Comparison of ENCODE assay signal across 8 cellular contexts in genomic region chr20:25389858-25390537, GRCh38. TPM values are rescaled to one million over a fixed set of nuclear protein-coding genes. Genes with fewer than 3 reads are reported as not detected.
DNase-seq lines count a peak whose midpoint lies in the region; ATAC-seq and TF ChIP-seq lines count a peak whose summit lies in the region.

No MANE protein-coding gene starts in this region.

- H3K4me3 Mint-ChIP-seq in activated T-helper 1 cell treated with anti-CD3 and anti-CD28 coated beads, Interleukin-12 subunit alpha, Interleukin-12 subunit beta, Interleukin-2, Interleukin-4 antibody, amounts not matched to agents 30 ng/mL and 10 ng/mL and 1 ng/mL, durations not matched to agents 14 hours and 24 hours and 36 hours, result peak overlapping the region; percentile 90

- no peak overlapping the region for H4K8ac ChIP-seq in neuronal stem cell (ENCODE audit: low read depth, low read length)

- DNase-seq in NCI-H2171 (lab: John Stamatoyannopoulos, UW) (peak; percentile 15), NCI-H2171 treated with DMSO at 0.1 percent for 48 hours (lab: John Stamatoyannopoulos, UW) (no peak), NCI-H2196 treated with DMSO at 0.1 percent for 48 hours (lab: John Stamatoyannopoulos, UW; ENCODE audit: unreplicated experiment) (peak; percentile 40), fibroblast of pulmonary artery (ENCODE audit: low read depth) (no peak), neuronal stem cell (ENCODE audit: low spot score) (peak; percentile 56)
- no peak for DNase-seq in activated T-helper 1 cell treated with anti-CD3 and anti-CD28 coated beads, Interleukin-12 subunit alpha, Interleukin-12 subunit beta, Interleukin-2, Interleukin-4 antibody, amounts not matched to agents 30 ng/mL and 10 ng/mL and 1 ng/mL, durations not matched to agents 14 hours and 24 hours and 36 hours (ENCODE audit: low spot score)

- no peaks in the 10 kb centered on the region for H3K27me3 ChIP-seq in neuronal stem cell (ENCODE audit: control insufficient read depth in 3 of 3, insufficient read depth in 3 of 3, low read depth in 1 of 3, low read length in 3 of 3)

- peak overlapping the region; percentile 22 for H2BK120ac ChIP-seq in neuronal stem cell (ENCODE audit: low read depth, low read length)

- peaks cover 0 to 5% of the 10 kb centered on the region in 2 donors for H3K9me3 ChIP-seq in neuronal stem cell (replicated peaks in 1 of 2; ENCODE audit: control insufficient read depth in 2 of 2, insufficient read depth in 1 of 2, low read depth in 1 of 2, low read length in 2 of 2)

- H3K9me3 Mint-ChIP-seq in activated T-helper 1 cell treated with anti-CD3 and anti-CD28 coated beads, Interleukin-12 subunit alpha, Interleukin-12 subunit beta, Interleukin-2, Interleukin-4 antibody, amounts not matched to agents 30 ng/mL and 10 ng/mL and 1 ng/mL, durations not matched to agents 14 hours and 24 hours and 36 hours, result no peaks in the 10 kb centered on the region

- peaks cover 5% of the 10 kb centered on the region for H3K79me1 ChIP-seq in neuronal stem cell (ENCODE audit: low read depth, low read length)

- no peak for TF ChIP-seq CTCF in fibroblast of pulmonary artery (IDR thresholded peaks at IDR 0.05; ENCODE audit: low read length, missing control alignments)

- peaks cover 3 to 19% of the 10 kb centered on the region in 2 donors for H3K36me3 ChIP-seq in neuronal stem cell (replicated peaks in 1 of 2; ENCODE audit: control insufficient read depth in 2 of 2, insufficient read depth in 2 of 2, low read length in 2 of 2)

- peak overlapping the region; percentile 94 for H3K27ac ChIP-seq in neuronal stem cell (replicated peaks; ENCODE audit: low read length)

- H3K4me3 ChIP-seq in fibroblast of pulmonary artery (replicated peaks; ENCODE audit: low read depth, low read length), result peak overlapping the region; percentile 77
- peak overlapping the region; percentile 86 to 100 for H3K4me3 ChIP-seq in neuronal stem cell (ENCODE audit: low read length in 2 of 2)

- H3K9ac ChIP-seq in neuronal stem cell (ENCODE audit: low read depth, low read length, poor library complexity), result peak overlapping the region; percentile 97

- H3K4me2 ChIP-seq in neuronal stem cell (ENCODE audit: insufficient read depth, low read length, poor library complexity, severe bottlenecking), result peak overlapping the region; percentile 91

- peak overlapping the region; percentile 70 for H3K27ac Mint-ChIP-seq in activated T-helper 1 cell treated with anti-CD3 and anti-CD28 coated beads, Interleukin-12 subunit alpha, Interleukin-12 subunit beta, Interleukin-2, Interleukin-4 antibody, amounts not matched to agents 30 ng/mL and 10 ng/mL and 1 ng/mL, durations not matched to agents 14 hours and 24 hours and 36 hours

- H2BK12ac ChIP-seq in neuronal stem cell (ENCODE audit: low read length), result peak overlapping the region; percentile 58

- intact Hi-C loops in activated T-helper 1 cell treated with anti-CD3 and anti-CD28 coated beads, Interleukin-12 subunit alpha, Interleukin-12 subunit beta, Interleukin-2, Interleukin-4 antibody, amounts not matched to agents 30 ng/mL and 10 ng/mL and 1 ng/mL, durations not matched to agents 14 hours and 24 hours and 36 hours (cut with micrococcal nuclease), result loop anchor here (1.0 to 5.0 kb wide), 10 partner anchors 9 to 443 kb away; partner anchors contain the start of genes ACSS1, CST7, ENTPD6 and GINS1

- ATAC-seq in HG02870 (IDR thresholded peaks at IDR 0.05; ENCODE audit: unreplicated experiment) (peak; percentile 28), GM18519 (IDR thresholded peaks at IDR 0.05; ENCODE audit: low FRiP score, unreplicated experiment) (no peak)

- H3K23ac ChIP-seq in neuronal stem cell (ENCODE audit: low read depth, low read length, poor library complexity), result peak overlapping the region; percentile 95

- H4K91ac ChIP-seq in neuronal stem cell (ENCODE audit: low read depth, low read length, poor library complexity), result no peak overlapping the region

- peak overlapping the region; percentile 89 for H3K14ac ChIP-seq in neuronal stem cell (ENCODE audit: low read length)

- H2BK5ac ChIP-seq in neuronal stem cell (ENCODE audit: low read length), result no peak overlapping the region

- H3K4me1 ChIP-seq in neuronal stem cell (ENCODE audit: control insufficient read depth in 2 of 2, insufficient read depth in 1 of 2, low read depth in 1 of 2, low read length in 2 of 2), result peaks cover 0 to 3% of the 10 kb centered on the region in 2 donors

- peaks cover 8% of the 10 kb centered on the region for H3K36me3 Mint-ChIP-seq in activated T-helper 1 cell treated with anti-CD3 and anti-CD28 coated beads, Interleukin-12 subunit alpha, Interleukin-12 subunit beta, Interleukin-2, Interleukin-4 antibody, amounts not matched to agents 30 ng/mL and 10 ng/mL and 1 ng/mL, durations not matched to agents 14 hours and 24 hours and 36 hours (ENCODE audit: low read depth)

- peak overlapping the region; percentile 88 for H2AK5ac ChIP-seq in neuronal stem cell (ENCODE audit: low read depth, low read length)

- H3K27me3 Mint-ChIP-seq in activated T-helper 1 cell treated with anti-CD3 and anti-CD28 coated beads, Interleukin-12 subunit alpha, Interleukin-12 subunit beta, Interleukin-2, Interleukin-4 antibody, amounts not matched to agents 30 ng/mL and 10 ng/mL and 1 ng/mL, durations not matched to agents 14 hours and 24 hours and 36 hours (ENCODE audit: insufficient read depth), result peaks cover 2% of the 10 kb centered on the region

- H3K4me1 Mint-ChIP-seq in activated T-helper 1 cell treated with anti-CD3 and anti-CD28 coated beads, Interleukin-12 subunit alpha, Interleukin-12 subunit beta, Interleukin-2, Interleukin-4 antibody, amounts not matched to agents 30 ng/mL and 10 ng/mL and 1 ng/mL, durations not matched to agents 14 hours and 24 hours and 36 hours (ENCODE audit: low read depth), result peaks cover 18% of the 10 kb centered on the region

- peak overlapping the region; percentile 97 for H3K18ac ChIP-seq in neuronal stem cell (ENCODE audit: low read length)

- WGBS in neuronal stem cell (ENCODE audit: extremely low coverage in 2 of 2, insufficient read length in 2 of 2, insufficient replicate concordance in 1 of 2), 2 donors, result no CpG with 5 or more reads among the region's 67 CpGs

- H2AFZ ChIP-seq in neuronal stem cell (ENCODE audit: low read length), result peak overlapping the region; percentile 96

- peak overlapping the region; percentile 92 for H2BK15ac ChIP-seq in neuronal stem cell (ENCODE audit: low read length)

- H3K4ac ChIP-seq in neuronal stem cell (ENCODE audit: low read length), result peak overlapping the region; percentile 84

RNA-seq across cellular contexts. Expression of gene ABHD12, which starts 0.6 kb away (rescaled TPM):
- 37.0 and 37.6 TPM in 2 replicates for total RNA-seq in activated T-helper 1 cell treated with anti-CD3 and anti-CD28 coated beads, Interleukin-12 subunit alpha, Interleukin-12 subunit beta, Interleukin-2, Interleukin-4 antibody, amounts not matched to agents 30 ng/mL and 10 ng/mL and 1 ng/mL, durations not matched to agents 14 hours and 24 hours and 36 hours
- 24.8 TPM for polyA plus RNA-seq in neuronal stem cell (2013, experiment 1 of 2)
- polyA plus RNA-seq in neuronal stem cell (2013, experiment 2 of 2), result 27.3 TPM

RNA-seq across cellular contexts. Expression of gene GINS1, which starts 17.5 kb away (rescaled TPM):
- total RNA-seq in activated T-helper 1 cell treated with anti-CD3 and anti-CD28 coated beads, Interleukin-12 subunit alpha, Interleukin-12 subunit beta, Interleukin-2, Interleukin-4 antibody, amounts not matched to agents 30 ng/mL and 10 ng/mL and 1 ng/mL, durations not matched to agents 14 hours and 24 hours and 36 hours, result 39.6 and 40.1 TPM in 2 replicates
- polyA plus RNA-seq in neuronal stem cell (2013, experiment 1 of 2), result 30.1 TPM
- polyA plus RNA-seq in neuronal stem cell (2013, experiment 2 of 2), result 30.6 TPM

Comparison
In these comparisons a context has a peak if more than half of its experiments do, and no peak if none do; other contexts are left out.
1. DNase-seq: peak in NCI-H2171 (single experiment), NCI-H2196 treated with DMSO at 0.1 percent for 48 hours (single experiment) and neuronal stem cell (single experiment); none in NCI-H2171 treated with DMSO at 0.1 percent for 48 hours (single experiment), activated T-helper 1 cell treated with anti-CD3 and anti-CD28 coated beads, Interleukin-12 subunit alpha, Interleukin-12 subunit beta, Interleukin-2, Interleukin-4 antibody, amounts not matched to agents 30 ng/mL and 10 ng/mL and 1 ng/mL, durations not matched to agents 14 hours and 24 hours and 36 hours (single experiment) and fibroblast of pulmonary artery (single experiment).